In genomic region chr13:113208424-113209335, GRCh38 we compare ENCODE assay signal across 8 cellular contexts.
A peak's percentile ranks its signal among the peaks of the same experiment; 100 is the strongest.
DNase-seq lines count a peak whose midpoint lies in the region; ATAC-seq lines count a peak whose summit lies in the region.

Gene PCID2, minus strand, starts transcription at chr13:113208669. Its CDS starts 35 bp downstream, at chr13:113208634.

- peaks cover 64% of the 10 kb centered on the region for H3K4me1 Mint-ChIP-seq in central memory CD8-positive, alpha-beta T cell

- peak within 1 kb of the TSS; percentile 86 for H3K4me3 Mint-ChIP-seq in central memory CD8-positive, alpha-beta T cell

- H3K9me3 Mint-ChIP-seq in central memory CD8-positive, alpha-beta T cell, result no peaks in the 10 kb centered on the region

- ATAC-seq in GM18907 (IDR thresholded peaks at IDR 0.05; ENCODE audit: unreplicated experiment) (peak; percentile 85), HG03139 (IDR thresholded peaks at IDR 0.05; ENCODE audit: unreplicated experiment) (peak; percentile 66)
- peak; percentile 68 for ATAC-seq in central memory CD8-positive, alpha-beta T cell (replicated peaks; ENCODE audit: extremely low read depth, poor library complexity, severe bottlenecking)

- peaks cover 17% of the 10 kb centered on the region for H3K36me3 Mint-ChIP-seq in central memory CD8-positive, alpha-beta T cell (ENCODE audit: insufficient read depth)

- DNase-seq in AG08395 (ENCODE audit: low spot score), result peak; percentile 91
- peak; percentile 78 for DNase-seq in NCI-H2227 treated with DMSO at 0.1 percent for 48 hours (lab: John Stamatoyannopoulos, UW)
- DNase-seq in activated CD4-positive, CD25-positive, alpha-beta regulatory T cell treated with anti-CD3 and anti-CD28 coated beads, Interleukin-2, amount 50 U/mL, for 16 hours (ENCODE audit: low read depth, low spot score), result peak; percentile 83
- DNase-seq in central memory CD8-positive, alpha-beta T cell (ENCODE audit: low spot score in 2 of 2), result peak; percentile 89 to 90
- peak; percentile 94 for DNase-seq in islet precursor cell
- DNase-seq in stimulated activated CD4-positive, alpha-beta T cell treated with anti-CD3 and anti-CD28 coated beads, Interleukin-12 subunit alpha, Interleukin-12 subunit beta, amount 100 ng/mL, for 48 hours (ENCODE audit: low read depth in 2 of 3, low spot score in 1 of 3), result peak; percentile 81 to 93 (median 86)

- H3K27me3 Mint-ChIP-seq in central memory CD8-positive, alpha-beta T cell, result no peaks in the 10 kb centered on the region

- H3K27ac Mint-ChIP-seq in central memory CD8-positive, alpha-beta T cell (ENCODE audit: low read depth), result peak within 1 kb of the TSS; percentile 88

Comparison
In these comparisons a context has a peak if more than half of its experiments do, and no peak if none do; other contexts are left out.
1. Peak in every context shown above with its lines: DNase-seq and ATAC-seq.